In the genomic region with DNA sequence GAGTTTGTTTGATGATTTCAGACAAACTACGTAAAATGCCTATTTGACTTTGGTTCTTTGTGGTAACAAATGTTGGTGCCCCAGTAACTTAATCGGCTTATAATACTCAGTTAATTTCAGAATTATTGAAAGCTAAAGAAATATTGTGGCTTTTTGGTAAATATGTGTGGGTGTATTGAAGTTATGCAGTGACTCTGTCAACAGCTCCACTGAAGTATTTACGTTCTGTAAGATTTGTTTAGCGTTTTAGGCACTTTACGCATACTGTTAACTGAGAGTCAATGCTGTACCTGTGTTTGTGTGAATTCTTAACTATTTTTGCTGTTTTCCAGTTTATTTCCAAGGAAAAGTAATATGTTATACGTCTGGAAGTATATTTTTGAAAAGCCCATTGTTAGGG, we compare ENCODE assay signal across 9 cellular contexts. TPM values are rescaled to one million over a fixed set of nuclear protein-coding genes. Genes with fewer than 3 reads are reported as not detected.
A peak's percentile ranks its signal among the peaks of the same experiment; 100 is the strongest.
DNase-seq lines count a peak whose midpoint lies in the region; ATAC-seq, FAIRE-seq and TF ChIP-seq lines count a peak whose summit lies in the region.
"Had no signal": no experiment of that assay in that cellular context is flagged by ENCODE, and none has a peak within 500 bp of the region (broad histone marks: within the 10 kb centered on the region; RNA-seq: fewer than 3 reads in every experiment).

No MANE protein-coding gene starts in this region.

- no peak overlapping the region for H2BK120ac ChIP-seq in mesendoderm (ENCODE audit: low read depth, low read length)

- H3K4me2 ChIP-seq in mesendoderm (ENCODE audit: low read length): peak overlapping the region; percentile 6

- peaks cover 7% of the 10 kb centered on the region for H3K27me3 Mint-ChIP-seq in brain

- H3K4me1 ChIP-seq in right atrium auricular region: peaks cover 0 to 51% of the 10 kb centered on the region in 2 donors
- peaks cover 10% of the 10 kb centered on the region for H3K4me1 ChIP-seq in mesendoderm (ENCODE audit: control insufficient read depth, low read depth, low read length)
- no peaks in the 10 kb centered on the region for H3K4me1 ChIP-seq in aorta (ENCODE audit: control insufficient read depth in 1 of 2, insufficient read depth in 2 of 2, low read length in 2 of 2)

- peak overlapping the region; percentile 71 to 99 (median 97) for H3K27ac Mint-ChIP-seq in brain

- no peak for ATAC-seq in left cardiac atrium
- no peak for ATAC-seq in aorta (ENCODE audit: low FRiP score)

- H3K27ac ChIP-seq in right atrium auricular region: no peak overlapping the region
- no peak overlapping the region for H3K27ac ChIP-seq in mesendoderm (ENCODE audit: low read depth, low read length)
- no peak overlapping the region for H3K27ac ChIP-seq in aorta (ENCODE audit: low read depth in 1 of 2, low read length in 2 of 2)

- peaks cover 26% of the 10 kb centered on the region for H3K36me3 Mint-ChIP-seq in brain

- H2BK15ac ChIP-seq in mesendoderm (replicated peaks; ENCODE audit: low read depth): no peak overlapping the region

- H3K4me1 Mint-ChIP-seq in brain: peaks cover 66% of the 10 kb centered on the region

- H3K27me3 ChIP-seq in right atrium auricular region (no peaks in the 10 kb centered on the region), mesendoderm (ENCODE audit: insufficient read depth, low read length, poor library complexity) (no peaks in the 10 kb centered on the region), aorta (ENCODE audit: control insufficient read depth in 1 of 2, insufficient read depth in 2 of 2, low read length in 1 of 2) (no peaks in the 10 kb centered on the region)

- no peak for TF ChIP-seq CTCF in right atrium auricular region (IDR thresholded peaks at IDR 0.05)
- no peak for TF ChIP-seq CTCF in brain (conservative IDR thresholded peaks at IDR 0.05)

- no peak for DNase-seq in right atrium auricular region (ENCODE audit: low spot score)
- no peak for DNase-seq in left cardiac atrium
- no peak for DNase-seq in mesendoderm
- no peak for DNase-seq in aorta
- DNase-seq in occipital lobe (lab: John Stamatoyannopoulos, UW): no peak
- DNase-seq in frontal cortex (ENCODE audit: low spot score in 2 of 2): no peak
- DNase-seq in NCI-H146 treated with DMSO at 0.1 percent for 48 hours (lab: John Stamatoyannopoulos, UW; ENCODE audit: unreplicated experiment): no peak
- DNase-seq: stimulated activated CD4-positive, alpha-beta T cell treated with anti-CD3 and anti-CD28 coated beads, Interleukin-4, amount 100 ng/mL, for 24 hours had no signal

- peak overlapping the region; percentile 41 for H3K9ac ChIP-seq in mesendoderm (ENCODE audit: low read length)

- H3K36me3 ChIP-seq in right atrium auricular region (no peaks in the 10 kb centered on the region), mesendoderm (ENCODE audit: control insufficient read depth, insufficient read depth, low read length) (no peaks in the 10 kb centered on the region), aorta (ENCODE audit: control insufficient read depth in 1 of 2, insufficient read depth in 2 of 2, low read length in 1 of 2) (no peaks in the 10 kb centered on the region)

- WGBS in mesendoderm (ENCODE audit: extremely low coverage, insufficient coverage, low lambda C conversion rate): 100% methylated on average over 1 of the region's 6 CpGs
- 7 to 15% methylated on average over 6 of the region's 6 CpGs for WGBS in aorta, 2 donors

- no peaks in the 10 kb centered on the region for H3K9me3 Mint-ChIP-seq in brain

- H4K8ac ChIP-seq in mesendoderm (ENCODE audit: low read depth, low read length): no peak overlapping the region

- no peak overlapping the region for H2AK5ac ChIP-seq in mesendoderm (ENCODE audit: low read length)

- H3K4me3 ChIP-seq in right atrium auricular region (peak overlapping the region; percentile 98), mesendoderm (ENCODE audit: low read length) (no peak overlapping the region), aorta (ENCODE audit: low read length in 2 of 2) (peak overlapping the region; percentile 42 to 95)

- no peaks in the 10 kb centered on the region for H3K79me1 ChIP-seq in mesendoderm (ENCODE audit: low read length)

- no peak overlapping the region for H3K18ac ChIP-seq in mesendoderm (ENCODE audit: low read length)

- FAIRE-seq in frontal cortex (lab: Jason Lieb, UNC): no peak

- peaks cover 63% of the 10 kb centered on the region for H3K79me2 ChIP-seq in mesendoderm (ENCODE audit: control insufficient read depth, insufficient read depth, low read length)

- no peaks in the 10 kb centered on the region for H3K9me3 ChIP-seq in right atrium auricular region
- H3K9me3 ChIP-seq in aorta (ENCODE audit: control insufficient read depth, low read length): no peaks in the 10 kb centered on the region

- H3K4me3 Mint-ChIP-seq in brain: peak overlapping the region; percentile 96 to 100 (median 97)

- no peak overlapping the region for H4K5ac ChIP-seq in mesendoderm (ENCODE audit: low read length)

- no peak overlapping the region for H2BK5ac ChIP-seq in mesendoderm (ENCODE audit: low read length)

- no peak overlapping the region for H3K23ac ChIP-seq in mesendoderm (ENCODE audit: low read length)

- no peak overlapping the region for H3K4ac ChIP-seq in mesendoderm (ENCODE audit: low read depth, low read length)

- H3K56ac ChIP-seq in mesendoderm (ENCODE audit: low read length): no peak overlapping the region

- intact Hi-C loops in left cardiac atrium (cut with DNase I): no loop called here
- intact Hi-C loops in aorta (cut with DNase I): loop anchor here in 1 of 2 donors (2.0 kb wide), 1 partner anchor 16 kb away; no protein-coding TSS in a partner anchor

RNA-seq across cellular contexts. Expression of gene RAD23B, which starts 2.2 kb away (rescaled TPM):
- total RNA-seq in right atrium auricular region (10 to 100 TPM; 58.3 to 85.6 TPM), left cardiac atrium (10 to 100 TPM; 87.6 to 88.7 TPM), aorta (10 to 100 TPM; 74.2 to 78.4 TPM), occipital lobe (102 TPM), frontal cortex (110 TPM)
- polyA plus RNA-seq in brain (ENCODE audit: insufficient read depth, low read depth, low replicate concordance) (130 TPM), aorta (10 to 100 TPM; 28.2 to 44.0 TPM)
- polyA plus RNA-seq in mesendoderm (2013, experiment 1 of 2): 172 TPM
- 180 TPM for polyA plus RNA-seq in mesendoderm (2013, experiment 2 of 2)
